ENCODE assay signal across 1 cellular context in genomic region chr2:174336403-174337336, GRCh38.
TF ChIP-seq lines count a peak whose summit lies in the region.

No MANE protein-coding gene starts in this region.

TF ChIP-seq in HepG2, 621 proteins besides CTCF, POLR2A, EP300 and RAD21 (continued from another document and continues in another):
- TF ChIP-seq ZGPAT (CRISPR knock-in tag; IDR thresholded peaks at IDR 0.05) (no peak), MLX (CRISPR knock-in tag; IDR thresholded peaks at IDR 0.05) (no peak), ETS1 (CRISPR knock-in tag; IDR thresholded peaks at IDR 0.05) (no peak), THAP7 (CRISPR knock-in tag; IDR thresholded peaks at IDR 0.05) (no peak), SRSF1 (optimal IDR thresholded peaks at IDR 0.05; ENCODE audit: low read depth, low read length) (no peak), GFI1 (CRISPR knock-in tag; IDR thresholded peaks at IDR 0.05; ENCODE audit: borderline replicate concordance) (0 out of 2 replicates have a peak, but pooled peaks have one; percentile 30), PBX2 (CRISPR knock-in tag; IDR thresholded peaks at IDR 0.05) (no peak), DDIT3 (CRISPR knock-in tag; IDR thresholded peaks at IDR 0.05) (no peak), HNF1A (IDR thresholded peaks at IDR 0.05; ENCODE audit: low read depth) (no peak), HNF1A (CRISPR knock-in tag; IDR thresholded peaks at IDR 0.05; ENCODE audit: borderline replicate concordance) (no peak; the same call in 1 of the 2 replicates), SOX13 (IDR thresholded peaks at IDR 0.05) (no peak), SOX13 (CRISPR knock-in tag; conservative IDR thresholded peaks at IDR 0.05 in 1 of 2, IDR thresholded peaks at IDR 0.05 in 1 of 2) (peak in 1 of 2 experiments; percentile 6; a peak in 1 of 4 replicates), REXO4 (CRISPR knock-in tag; IDR thresholded peaks at IDR 0.05; ENCODE audit: borderline replicate concordance) (peak; percentile 90), KAT2B (IDR thresholded peaks at IDR 0.05; ENCODE audit: borderline replicate concordance, low read depth, low read length) (no peak), ZNF333 (CRISPR knock-in tag; IDR thresholded peaks at IDR 0.05; ENCODE audit: borderline replicate concordance) (peak; percentile 67; the same call in 1 of the 2 replicates), MZF1 (CRISPR knock-in tag; IDR thresholded peaks at IDR 0.05; ENCODE audit: borderline replicate concordance) (no peak), KDM2A (CRISPR knock-in tag; IDR thresholded peaks at IDR 0.05; ENCODE audit: borderline replicate concordance, low read depth) (peak; percentile 37; the same call in 1 of the 2 replicates), MTF2 (CRISPR knock-in tag; IDR thresholded peaks at IDR 0.05; ENCODE audit: borderline replicate concordance) (peak; percentile 92; the same call in 1 of the 2 replicates), STAG1 (CRISPR knock-in tag; IDR thresholded peaks at IDR 0.05) (peak; percentile 11; the same call in 1 of the 2 replicates), USF2 (IDR thresholded peaks at IDR 0.05; ENCODE audit: low read depth, low read length) (no peak), USF2 (CRISPR knock-in tag; IDR thresholded peaks at IDR 0.05; ENCODE audit: borderline replicate concordance) (no peak), ZNF574 (CRISPR knock-in tag; IDR thresholded peaks at IDR 0.05) (0 out of 2 replicates have a peak, but pooled peaks have one; percentile 38), ZNF460 (CRISPR knock-in tag; IDR thresholded peaks at IDR 0.05; ENCODE audit: borderline replicate concordance) (no peak), SNAPC4 (CRISPR knock-in tag; IDR thresholded peaks at IDR 0.05) (no peak), TAF1 (CRISPR knock-in tag; IDR thresholded peaks at IDR 0.05) (no peak), CENPT (CRISPR knock-in tag; IDR thresholded peaks at IDR 0.05; ENCODE audit: low read depth) (0 out of 2 replicates have a peak, but pooled peaks have one; percentile 55), ZNF30 (CRISPR knock-in tag; IDR thresholded peaks at IDR 0.05) (peak; percentile 68; the same call in 1 of the 2 replicates), NFIC (IDR thresholded peaks at IDR 0.05; ENCODE audit: low read length) (no peak), ZNF766 (CRISPR knock-in tag; IDR thresholded peaks at IDR 0.05; ENCODE audit: borderline replicate concordance) (no peak), SMAD3 (CRISPR knock-in tag; IDR thresholded peaks at IDR 0.05) (no peak), ZNF232 (CRISPR knock-in tag; IDR thresholded peaks at IDR 0.05; ENCODE audit: borderline replicate concordance) (no peak), MAF1 (CRISPR knock-in tag; IDR thresholded peaks at IDR 0.05; ENCODE audit: borderline replicate concordance) (no peak), SP5 (CRISPR knock-in tag; IDR thresholded peaks at IDR 0.05; ENCODE audit: borderline replicate concordance, low read depth) (no peak; the same call in 1 of the 2 replicates), WIZ (CRISPR knock-in tag; IDR thresholded peaks at IDR 0.05) (no peak), RFX1 (IDR thresholded peaks at IDR 0.05) (no peak), POLR2G (IDR thresholded peaks at IDR 0.05; ENCODE audit: low read depth, low read length) (no peak), ATRX (CRISPR knock-in tag; IDR thresholded peaks at IDR 0.05; ENCODE audit: borderline replicate concordance) (no peak), RBM22 (optimal IDR thresholded peaks at IDR 0.05; ENCODE audit: low read length) (no peak), NFATC3 (CRISPR knock-in tag; IDR thresholded peaks at IDR 0.05) (no peak), RFXANK (CRISPR knock-in tag; IDR thresholded peaks at IDR 0.05) (no peak)
